Comparison of ENCODE assay signal across 11 cellular contexts in genomic region chr2:40298026-40298425, GRCh38.
"Had no signal": no experiment of that assay in that cellular context is flagged by ENCODE, and none has a peak within 500 bp of the region (broad histone marks: within the 10 kb centered on the region; RNA-seq: fewer than 3 reads in every experiment).

No MANE protein-coding gene starts in this region.

- ATAC-seq: GM23338, HCT116 had no signal

- H2AFZ ChIP-seq: GM23248, GM23338 had no signal

- H3K36me3 ChIP-seq: HAP-1 had no signal

- H3K9ac ChIP-seq: GM23248 had no signal

- FAIRE-seq: H1, H54 had no signal

- H3K9me3 ChIP-seq: HAP-1 had no signal

- H3K4me2 ChIP-seq: GM23338 had no signal

- H3K4me3 ChIP-seq: GM23248, GM23338, HAP-1 had no signal

- DNase-seq: GM23248, GOT3, H7, H9, HCEC 1CT, HFFc6 had no signal

- H3K4me1 ChIP-seq: HAP-1 had no signal

- H3K27ac ChIP-seq: GM23248 had no signal
